Comparison of ENCODE assay signal across 27 cellular contexts in the genomic region with DNA sequence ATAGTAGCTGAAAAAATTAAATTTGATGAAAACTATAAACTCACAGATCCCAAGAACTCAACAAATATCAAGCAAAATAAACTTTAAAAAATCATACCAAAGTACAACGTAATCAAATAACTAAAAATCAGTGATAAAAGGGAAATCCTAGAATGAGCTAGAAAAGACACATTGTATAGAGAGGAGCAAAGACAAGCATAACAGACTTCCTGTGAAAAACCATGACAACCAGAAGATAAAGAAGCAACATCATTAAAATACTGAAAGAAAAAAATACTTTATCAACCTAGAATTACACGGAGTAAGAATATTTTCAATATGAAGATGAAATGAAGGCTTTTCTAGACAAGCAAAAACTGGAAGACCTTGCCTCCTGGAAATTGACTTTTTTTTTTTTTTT. TPM values are rescaled to one million over a fixed set of nuclear protein-coding genes. Genes with fewer than 3 reads are reported as not detected.
A peak's percentile ranks its signal among the peaks of the same experiment; 100 is the strongest.
DNase-seq lines count a peak whose midpoint lies in the region; ATAC-seq, FAIRE-seq and TF ChIP-seq lines count a peak whose summit lies in the region.
"Had no signal": no experiment of that assay in that cellular context is flagged by ENCODE, and none has a peak within 500 bp of the region (broad histone marks: within the 10 kb centered on the region; RNA-seq: fewer than 3 reads in every experiment).

No MANE protein-coding gene starts in this region.

- CTCF ChIA-PET in K562 (lab: Yijun Ruan, JAX; ENCODE audit: low intra/inter-chr PET ratio), result no interaction called here
- CTCF ChIA-PET in PC-9 (lab: Charles Lee), result no interaction called here

- POLR2A ChIA-PET in K562 (lab: Yijun Ruan, JAX) (interaction anchor here (0.6 to 1.1 kb wide), 2 partner anchors 21 to 99 kb away, joined by 3 read pairs; no protein-coding TSS in a partner anchor), PC-9 (lab: Charles Lee; ENCODE audit: unreplicated experiment) (interaction anchor here (0.6 kb wide), 1 partner anchor 12 kb away, joined by 3 read pairs; no protein-coding TSS in a partner anchor)

- H2AFZ ChIP-seq in K562 (ENCODE audit: low read depth, low read length) (no peak overlapping the region), PC-9 (no peak overlapping the region)

- intact Hi-C loops in K562 (cut with micrococcal nuclease), result no loop called here
- intact Hi-C loops in PC-9 (cut with micrococcal nuclease; ENCODE audit: unreplicated experiment), result no loop called here

- FAIRE-seq in K562 (lab: Jason Lieb, UNC) (no peak), RCC 7860 (lab: Jason Lieb, UNC) (no peak)

- TF ChIP-seq POLR2A in K562 (conservative IDR thresholded peaks at IDR 0.05), result no peak

- H4K20me1 ChIP-seq in K562 (replicated peaks; ENCODE audit: control insufficient read depth, insufficient read depth, low read length) (no peaks in the 10 kb centered on the region), PC-9 (ENCODE audit: insufficient read depth) (no peaks in the 10 kb centered on the region)
- H4K20me1 ChIP-seq: BLaER1 treated with 17β-estradiol and CSF1 and Interleukin-3, amounts not matched to agents 10 nM and 100 nM had no signal

- H3K4me1 ChIP-seq in K562 (replicated peaks in 1 of 2; ENCODE audit: control insufficient read depth in 2 of 2, insufficient read depth in 2 of 2, low read length in 2 of 2) (peaks cover 0 to 14% of the 10 kb centered on the region in 2 experiments; a peak in 1 of 5 replicates), iPS-15b (ENCODE audit: control insufficient read depth, insufficient read depth, low read length) (no peaks in the 10 kb centered on the region), PC-9 (replicated peaks; ENCODE audit: insufficient read depth) (no peaks in the 10 kb centered on the region)

- no peaks in the 10 kb centered on the region for H3K9me2 ChIP-seq in PC-9 (ENCODE audit: insufficient read depth)

- BruUV-seq in K562 (replicated peaks; lab: Mats Ljungman, UMichigan) (no TSS peak), PC-9 (replicated peaks; lab: Mats Ljungman, UMichigan) (no TSS peak)

- WGBS in K562 (ENCODE audit: insufficient coverage, low coverage, missing lambda C conversion rate), result 13% methylated on average over 2 of the region's 2 CpGs

- H3K4me2 ChIP-seq in K562 (ENCODE audit: insufficient read depth, low read length) (no peak overlapping the region), PC-9 (no peak overlapping the region)
- H3K4me2 ChIP-seq: BLaER1 treated with 17β-estradiol and CSF1 and Interleukin-3, amounts not matched to agents 10 nM and 100 nM had no signal

- H3K79me2 ChIP-seq in K562 (ENCODE audit: control insufficient read depth, insufficient read depth, low read length), result no peaks in the 10 kb centered on the region
- no peaks in the 10 kb centered on the region for H3K79me2 ChIP-seq in PC-9 (ENCODE audit: low read depth)

- in situ Hi-C loops in K562 (cut with MboI), result no loop called here

- no peaks in the 10 kb centered on the region for H3F3A ChIP-seq in PC-9 (ENCODE audit: insufficient read depth, low read depth)

- H3K36me3 ChIP-seq in K562 (ENCODE audit: control insufficient read depth, insufficient read depth, low read length) (no peaks in the 10 kb centered on the region), iPS-15b (ENCODE audit: control insufficient read depth, insufficient read depth, low read length) (no peaks in the 10 kb centered on the region), PC-9 (ENCODE audit: low read depth) (no peaks in the 10 kb centered on the region)
- H3K36me3 ChIP-seq: BLaER1 treated with 17β-estradiol and CSF1 and Interleukin-3, amounts not matched to agents 10 nM and 100 nM had no signal

- no peak for ATAC-seq in K562
- no peak for ATAC-seq in activated CD4-positive, CD25-positive, alpha-beta regulatory T cell treated with anti-CD3 and anti-CD28 coated beads, Interleukin-2, amount 50 U/mL, for 24 hours
- ATAC-seq: CD8-positive, alpha-beta T cell had no signal

- H3K9me1 ChIP-seq in K562 (ENCODE audit: control insufficient read depth, insufficient read depth, low read length), result no peaks in the 10 kb centered on the region

- H3K27me3 ChIP-seq in K562 (ENCODE audit: control insufficient read depth in 2 of 2, insufficient read depth in 2 of 2, low read length in 2 of 2) (peaks cover 8 to 10% of the 10 kb centered on the region in 2 experiments; a peak in 3 of 5 replicates), iPS-15b (ENCODE audit: control insufficient read depth, insufficient read depth, low read length) (peaks cover 6% of the 10 kb centered on the region), PC-9 (ENCODE audit: insufficient read depth, low read depth) (no peaks in the 10 kb centered on the region)
- H3K27me3 ChIP-seq: BLaER1 treated with 17β-estradiol and CSF1 and Interleukin-3, amounts not matched to agents 10 nM and 100 nM had no signal

- no peak for TF ChIP-seq RAD21 in K562 (CRISPR knock-in tag; conservative IDR thresholded peaks at IDR 0.05 in 1 of 2, IDR thresholded peaks at IDR 0.05 in 1 of 2)

- TF ChIP-seq CTCF in K562 (IDR thresholded peaks at IDR 0.05 in 2 of 3, conservative IDR thresholded peaks at IDR 0.05 in 1 of 3; ENCODE audit: insufficient read depth in 2 of 3, low read depth in 1 of 3, low read length in 3 of 3) (no peak), PC-9 (conservative IDR thresholded peaks at IDR 0.05) (no peak)

- no peak overlapping the region for H3K4me3 ChIP-seq in K562
- H3K4me3 ChIP-seq in iPS-15b (ENCODE audit: low read depth, low read length), result peak overlapping the region; percentile 22
- no peak overlapping the region for H3K4me3 ChIP-seq in PC-9
- H3K4me3 ChIP-seq: BLaER1 treated with 17β-estradiol and CSF1 and Interleukin-3, amounts not matched to agents 10 nM and 100 nM had no signal

- H3K9ac ChIP-seq in K562 (ENCODE audit: insufficient read depth in 1 of 2, low read depth in 2 of 2, low read length in 2 of 2) (no peak overlapping the region), iPS-15b (ENCODE audit: low read depth, low read length) (no peak overlapping the region)
- H3K9ac ChIP-seq: BLaER1 treated with 17β-estradiol and CSF1 and Interleukin-3, amounts not matched to agents 10 nM and 100 nM had no signal

- DNase-seq in NOMO-1 treated with DMSO at 0.1 percent for 48 hours (lab: John Stamatoyannopoulos, UW; ENCODE audit: unreplicated experiment), result peak; percentile 56
- DNase-seq in NOMO-1 treated with dmso at 0.1 percent for 144 hours (lab: John Stamatoyannopoulos, UW; ENCODE audit: unreplicated experiment), result no peak
- DNase-seq in K562 (ENCODE audit: extremely low read depth in 1 of 4, low spot score in 3 of 4), result no peak
- no peak for DNase-seq in RCC 7860 (ENCODE audit: low spot score)
- no peak for DNase-seq in PC-9
- no peak for DNase-seq in NCI-H2107 treated with DMSO at 0.1 percent for 48 hours (lab: John Stamatoyannopoulos, UW; ENCODE audit: unreplicated experiment)
- DNase-seq: 8988T; Calu3; CD8-positive, alpha-beta T cell; DMS153; H7; KBM-7; MM.1S; NCI-H1048; NCI-H1417 treated with DMSO at 0.1 percent for 48 hours; NCI-H187; NCI-H226; NCI-H524; NCI-H774; NK-92 treated with Interleukin-12 subunit alpha and Interleukin-12 subunit beta, amount 100 ng/mL, for 24 hours; OCI-M1; Right ventricle myocardium superior had no signal

- no peaks in the 10 kb centered on the region; the same call in 1 of the 2 replicates for H3K9me3 ChIP-seq in K562 (replicated peaks; ENCODE audit: control insufficient read depth, insufficient read depth, low read depth, low read length)
- no peaks in the 10 kb centered on the region for H3K9me3 ChIP-seq in iPS-15b (ENCODE audit: control insufficient read depth, insufficient read depth, low read length)
- no peaks in the 10 kb centered on the region; the same call in 1 of the 2 replicates for H3K9me3 ChIP-seq in PC-9 (ENCODE audit: insufficient read depth, low read depth)

- TF ChIP-seq EP300 in K562 (IDR thresholded peaks at IDR 0.05; ENCODE audit: low read length), result no peak

- H3K27ac ChIP-seq in K562 (ENCODE audit: extremely low read depth, low read depth, low read length) (no peak overlapping the region), PC-9 (no peak overlapping the region)

RNA-seq across cellular contexts. Expression of a gene that starts 9.8 kb away (rescaled TPM):
- not detected in 2 replicates for total RNA-seq in K562 (2011; cell fraction: chromatin; rRNA removed; ENCODE audit: low replicate concordance)
- not detected in 2 replicates for total RNA-seq in K562 (2011; cell fraction: nucleolus; rRNA removed)
- not detected in 2 replicates for total RNA-seq in K562 (2011; cell fraction: nucleoplasm; rRNA removed)
- total RNA-seq in K562 (2014; rRNA removed) (not detected in 2 replicates), K562 (2014; rRNA removed; fragmentation: Illumina TruSeq; extraction: Trizol) (not detected in 2 replicates), K562 (2015; rRNA removed; fragmentation: Illumina TruSeq; extraction: Trizol) (not detected in 2 replicates), K562 (2021) (not detected in 2 replicates), PC-9 (2021) (not detected in 2 replicates)
- polyA plus RNA-seq in K562 (2011; rRNA removed) (not detected in 2 replicates), K562 (2014; fragmentation: Illumina TruSeq; extraction: Trizol) (0.01 TPM in 1 of 2 replicates, not detected in the other), K562 (2014; fragmentation: Nextera tagmentation; extraction: Ambion mirVana) (not detected), K562 (2014; rRNA removed) (0.03 TPM in 1 of 2 replicates, not detected in the other)
- polyA plus RNA-seq in K562 (2011; cell fraction: cytosol; rRNA removed), result not detected in 2 replicates
- 0.01 TPM in 1 of 2 replicates, not detected in the other for polyA plus RNA-seq in K562 (2011; cell fraction: nucleus; rRNA removed)
- not detected in 2 replicates for polyA plus RNA-seq in K562 (2012)
- polyA minus RNA-seq in K562 (2011; rRNA and poly(A)+ RNA removed), result 0.03 TPM in 1 of 2 replicates, not detected in the other
- not detected in 2 replicates for polyA minus RNA-seq in K562 (2011; cell fraction: cytosol; rRNA and poly(A)+ RNA removed)
- not detected in 2 replicates for polyA minus RNA-seq in K562 (2011; cell fraction: nucleus; rRNA and poly(A)+ RNA removed)
- total RNA-seq: Calu3; CD8-positive, alpha-beta T cell; H7; RPMI7951; SK-MEL-5 had no signal

RNA-seq across cellular contexts. Expression of a gene that starts 36.5 kb away (rescaled TPM):
- not detected in 2 replicates for total RNA-seq in K562 (2011; cell fraction: chromatin; rRNA removed; ENCODE audit: low replicate concordance)
- total RNA-seq in K562 (2011; cell fraction: nucleolus; rRNA removed), result not detected in 2 replicates
- not detected in 2 replicates for total RNA-seq in K562 (2011; cell fraction: nucleoplasm; rRNA removed)
- total RNA-seq in K562 (2014; rRNA removed) (not detected in 2 replicates), K562 (2014; rRNA removed; fragmentation: Illumina TruSeq; extraction: Trizol) (not detected in 2 replicates), K562 (2015; rRNA removed; fragmentation: Illumina TruSeq; extraction: Trizol) (not detected in 2 replicates), K562 (2021) (not detected in 2 replicates), PC-9 (2021) (0.13 TPM in 1 of 2 replicates, not detected in the other)
- polyA plus RNA-seq in K562 (2011; rRNA removed) (not detected in 2 replicates), K562 (2014; fragmentation: Illumina TruSeq; extraction: Trizol) (not detected in 2 replicates), K562 (2014; fragmentation: Nextera tagmentation; extraction: Ambion mirVana) (not detected), K562 (2014; rRNA removed) (not detected in 2 replicates)
- not detected in 2 replicates for polyA plus RNA-seq in K562 (2011; cell fraction: cytosol; rRNA removed)
- polyA plus RNA-seq in K562 (2011; cell fraction: nucleus; rRNA removed), result not detected in 2 replicates
- polyA plus RNA-seq in K562 (2012), result not detected in 2 replicates
- polyA minus RNA-seq in K562 (2011; rRNA and poly(A)+ RNA removed), result not detected in 2 replicates
- not detected in 2 replicates for polyA minus RNA-seq in K562 (2011; cell fraction: cytosol; rRNA and poly(A)+ RNA removed)
- polyA minus RNA-seq in K562 (2011; cell fraction: nucleus; rRNA and poly(A)+ RNA removed), result not detected in 2 replicates
- total RNA-seq: Calu3; CD8-positive, alpha-beta T cell; H7; Right ventricle myocardium superior; RPMI7951; SK-MEL-5 had no signal
